6 cellular contexts compared by ENCODE assay signal in the genomic region with DNA sequence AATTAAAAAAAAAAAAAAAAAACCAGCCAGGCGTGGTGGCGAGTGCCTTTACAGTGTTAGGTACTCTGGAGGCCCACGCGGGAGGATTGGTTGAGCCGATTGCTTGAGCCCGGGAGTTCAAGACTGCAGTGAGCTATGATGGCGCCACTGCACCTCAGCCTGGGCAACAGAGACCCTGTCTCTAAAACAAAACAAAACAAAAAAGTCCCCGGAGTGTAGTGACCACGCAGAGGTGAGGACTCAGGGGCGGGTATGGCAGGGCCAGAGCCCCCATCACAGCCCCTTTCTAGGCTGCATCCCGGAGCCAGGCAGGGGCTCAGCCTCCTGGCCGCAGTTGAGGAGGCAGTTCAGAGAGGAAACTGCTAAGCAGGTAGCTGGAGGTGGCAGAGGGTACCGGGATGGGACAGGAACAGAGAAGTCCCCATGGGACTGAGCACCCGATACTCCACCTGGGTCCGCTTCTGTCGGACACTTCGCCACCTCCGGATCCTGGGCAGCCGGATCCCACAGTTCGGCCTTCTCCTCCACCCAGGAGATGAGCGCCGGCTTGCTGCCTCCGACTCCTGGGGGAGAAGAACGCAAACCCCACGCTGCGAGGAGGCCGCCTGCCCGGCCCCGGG. TPM values are rescaled to one million over a fixed set of nuclear protein-coding genes. Genes with fewer than 3 reads are reported as not detected.
DNase-seq lines count a peak whose midpoint lies in the region; ATAC-seq and TF ChIP-seq lines count a peak whose summit lies in the region.

No MANE protein-coding gene starts in this region.

- DNase-seq in CD8-positive, alpha-beta T cell, result no peak
- no peak for DNase-seq in anterior cingulate cortex (lab: John Stamatoyannopoulos, UW)
- DNase-seq in UCSD-AML1 (lab: John Stamatoyannopoulos, UW; ENCODE audit: unreplicated experiment), result no peak

- H3K4me3 Mint-ChIP-seq in CD8-positive, alpha-beta T cell, result peak overlapping the region; percentile 89

- POLR2A ChIA-PET in CD8-positive, alpha-beta T cell (lab: Charles Lee), result interaction anchor here (0.6 to 3.4 kb wide), 10 partner anchors 11 to 1695 kb away, joined by 3 to 60 read pairs (median 4); partner anchors contain the start of genes DCTPP1, ZNF688, ZNF764 and ZNF785

- CTCF ChIA-PET in CD8-positive, alpha-beta T cell (lab: Charles Lee), result interaction anchor here (0.6 to 4.3 kb wide), 4 partner anchors 15 to 104 kb away, joined by 3 to 39 read pairs (median 16); partner anchors contain the start of genes DCTPP1 and ZNF764

- H3K27ac ChIP-seq in CD8-positive, alpha-beta T cell (ENCODE audit: low read depth, low read length), result peak overlapping the region; percentile 77
- H3K27ac ChIP-seq in adipose tissue (ENCODE audit: low read depth, low read length) (peak overlapping the region; percentile 75), muscle layer of duodenum (ENCODE audit: low read length) (peak overlapping the region; percentile 96)

- TF ChIP-seq CTCF in CD8-positive, alpha-beta T cell (IDR thresholded peaks at IDR 0.05), result no peak

- H3K27me3 ChIP-seq in CD8-positive, alpha-beta T cell (ENCODE audit: insufficient read depth, low read length), result no peaks in the 10 kb centered on the region
- no peaks in the 10 kb centered on the region for H3K27me3 ChIP-seq in muscle layer of duodenum (ENCODE audit: low read depth, low read length)

- H3K36me3 Mint-ChIP-seq in CD8-positive, alpha-beta T cell, result peaks cover 29% of the 10 kb centered on the region

- peak; percentile 3 for ATAC-seq in CD8-positive, alpha-beta T cell
- peak; percentile 16 for ATAC-seq in HG02798 (IDR thresholded peaks at IDR 0.05; ENCODE audit: poor library complexity, unreplicated experiment)

- peaks cover 13% of the 10 kb centered on the region for H3K4me1 ChIP-seq in CD8-positive, alpha-beta T cell (ENCODE audit: insufficient read depth, low read length)
- peaks cover 5 to 25% of the 10 kb centered on the region in 2 donors for H3K4me1 ChIP-seq in muscle layer of duodenum (ENCODE audit: control insufficient read depth in 1 of 2, insufficient read depth in 2 of 2, low read length in 2 of 2)

- no peaks in the 10 kb centered on the region for H3K9me3 Mint-ChIP-seq in CD8-positive, alpha-beta T cell

- H3K4me1 Mint-ChIP-seq in CD8-positive, alpha-beta T cell (ENCODE audit: low read depth), result peaks cover 42% of the 10 kb centered on the region

- WGBS in adipose tissue, 3 donors, result 10 to 15% (median 15%) methylated on average over 28 to 29 of the region's 29 CpGs

- no peaks in the 10 kb centered on the region for H3K9me3 ChIP-seq in CD8-positive, alpha-beta T cell (ENCODE audit: low read length)
- H3K9me3 ChIP-seq in muscle layer of duodenum (ENCODE audit: control insufficient read depth in 1 of 2, low read length in 2 of 2), result no peaks in the 10 kb centered on the region

- H3K36me3 ChIP-seq in CD8-positive, alpha-beta T cell (ENCODE audit: insufficient read depth, low read length), result no peaks in the 10 kb centered on the region
- peaks cover 4 to 24% of the 10 kb centered on the region in 2 donors for H3K36me3 ChIP-seq in muscle layer of duodenum (ENCODE audit: control insufficient read depth in 1 of 2, insufficient read depth in 2 of 2, low read length in 2 of 2)

- peak overlapping the region; percentile 82 for H3K4me3 ChIP-seq in CD8-positive, alpha-beta T cell (ENCODE audit: low read depth, low read length)
- H3K4me3 ChIP-seq in muscle layer of duodenum (ENCODE audit: low read depth in 1 of 2, low read length in 2 of 2), result peak overlapping the region; percentile 71 to 86

- intact Hi-C loops in CD8-positive, alpha-beta T cell (cut with DNase I, micrococcal nuclease), result loop anchor here (1.0 to 5.0 kb wide), 3 partner anchors 61 to 163 kb away; partner anchors contain the start of genes ITGAL (in 2 of the 2), PRR14 (in 1 of the 2) and SRCAP (in 1 of the 2)

- peak overlapping the region; percentile 96 for H3K27ac Mint-ChIP-seq in CD8-positive, alpha-beta T cell

- H3K27me3 Mint-ChIP-seq in CD8-positive, alpha-beta T cell (ENCODE audit: low read depth), result no peaks in the 10 kb centered on the region

RNA-seq across cellular contexts. Expression of gene ZNF747, which starts 0.8 kb away (rescaled TPM):
- 1 to 10 TPM; 6.2 to 6.3 TPM for total RNA-seq in CD8-positive, alpha-beta T cell
- 1 to 10 TPM; 3.8 to 6.1 (median 5.3) TPM for polyA plus RNA-seq in adipose tissue

RNA-seq across cellular contexts. Expression of gene ZNF768, which starts 7.5 kb away (rescaled TPM):
- total RNA-seq in CD8-positive, alpha-beta T cell, result 1 to 10 TPM; 2.6 to 2.8 TPM
- polyA plus RNA-seq in adipose tissue, result 10 to 100 TPM; 17.8 to 33.9 (median 22.3) TPM

RNA-seq across cellular contexts. Expression of gene ZNF764, which starts 24.3 kb away (rescaled TPM):
- 10 to 100 TPM; 15.0 to 15.6 TPM for total RNA-seq in CD8-positive, alpha-beta T cell
- 1 to 10 TPM; 3.0 to 4.8 (median 3.8) TPM for polyA plus RNA-seq in adipose tissue

RNA-seq across cellular contexts. Expression of gene ZNF688, which starts 37.7 kb away (rescaled TPM):
- 1 to 10 TPM; 6.1 to 7.1 TPM for total RNA-seq in CD8-positive, alpha-beta T cell
- polyA plus RNA-seq in adipose tissue, result 10 to 100 TPM in 1 of 3 donors, 1 to 10 TPM in 2; 8.7 to 21.9 (median 9.7) TPM

RNA-seq across cellular contexts. Expression of gene ZNF785, which starts 51.6 kb away (rescaled TPM):
- 1 to 10 TPM; 5.0 to 6.9 TPM for total RNA-seq in CD8-positive, alpha-beta T cell
- 1 to 10 TPM; 3.8 to 5.7 (median 4.4) TPM for polyA plus RNA-seq in adipose tissue
